In genomic region chr2:102418421-102418961, GRCh38 we compare ENCODE assay signal across 1 cellular context.
TF ChIP-seq lines count a peak whose summit lies in the region.

No MANE protein-coding gene starts in this region.

TF ChIP-seq in K562, 482 proteins besides CTCF, POLR2A, EP300 and RAD21 (continued from another document and continues in another):
- TF ChIP-seq KDM1A (IDR thresholded peaks at IDR 0.05) = peak in 1 of 2 experiments; percentile 23; a peak in 2 of 4 replicates
- peak; percentile 87 for TF ChIP-seq DPF2 (IDR thresholded peaks at IDR 0.05)
- TF ChIP-seq ELF1 (tag; IDR thresholded peaks at IDR 0.05) = peak; percentile 57
- no peak for TF ChIP-seq HOXB6 (CRISPR knock-in tag; IDR thresholded peaks at IDR 0.05; ENCODE audit: borderline replicate concordance)
- TF ChIP-seq NR1H2 (CRISPR knock-in tag; IDR thresholded peaks at IDR 0.05) = no peak
- no peak for TF ChIP-seq NFATC3 (IDR thresholded peaks at IDR 0.05)
- peak; percentile 64 for TF ChIP-seq CBFA2T3 (IDR thresholded peaks at IDR 0.05)
- TF ChIP-seq RBM14 (IDR thresholded peaks at IDR 0.05; ENCODE audit: borderline replicate concordance, insufficient read depth, low read depth, low read length) = no peak
- TF ChIP-seq, protein P1, sequence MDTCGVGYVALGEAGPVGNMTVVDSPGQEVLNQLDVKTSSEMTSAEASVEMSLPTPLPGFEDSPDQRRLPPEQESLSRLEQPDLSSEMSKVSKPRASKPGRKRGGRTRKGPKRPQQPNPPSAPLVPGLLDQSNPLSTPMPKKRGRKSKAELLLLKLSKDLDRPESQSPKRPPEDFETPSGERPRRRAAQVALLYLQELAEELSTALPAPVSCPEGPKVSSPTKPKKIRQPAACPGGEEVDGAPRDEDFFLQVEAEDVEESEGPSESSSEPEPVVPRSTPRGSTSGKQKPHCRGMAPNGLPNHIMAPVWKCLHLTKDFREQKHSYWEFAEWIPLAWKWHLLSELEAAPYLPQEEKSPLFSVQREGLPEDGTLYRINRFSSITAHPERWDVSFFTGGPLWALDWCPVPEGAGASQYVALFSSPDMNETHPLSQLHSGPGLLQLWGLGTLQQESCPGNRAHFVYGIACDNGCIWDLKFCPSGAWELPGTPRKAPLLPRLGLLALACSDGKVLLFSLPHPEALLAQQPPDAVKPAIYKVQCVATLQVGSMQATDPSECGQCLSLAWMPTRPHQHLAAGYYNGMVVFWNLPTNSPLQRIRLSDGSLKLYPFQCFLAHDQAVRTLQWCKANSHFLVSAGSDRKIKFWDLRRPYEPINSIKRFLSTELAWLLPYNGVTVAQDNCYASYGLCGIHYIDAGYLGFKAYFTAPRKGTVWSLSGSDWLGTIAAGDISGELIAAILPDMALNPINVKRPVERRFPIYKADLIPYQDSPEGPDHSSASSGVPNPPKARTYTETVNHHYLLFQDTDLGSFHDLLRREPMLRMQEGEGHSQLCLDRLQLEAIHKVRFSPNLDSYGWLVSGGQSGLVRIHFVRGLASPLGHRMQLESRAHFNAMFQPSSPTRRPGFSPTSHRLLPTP (IDR thresholded peaks at IDR 0.05; ENCODE audit: borderline replicate concordance, extremely low read depth, insufficient read length) = no peak
- TF ChIP-seq SMARCE1 (IDR thresholded peaks at IDR 0.05) = peak; percentile 88
- no peak for TF ChIP-seq MBD2 (IDR thresholded peaks at IDR 0.05; ENCODE audit: borderline replicate concordance, low read depth)
- TF ChIP-seq ETV1 (tag; conservative IDR thresholded peaks at IDR 0.05; ENCODE audit: low read depth) = peak; percentile 40; the same call in 1 of the 2 replicates
- TF ChIP-seq ZNF239 (CRISPR knock-in tag; IDR thresholded peaks at IDR 0.05) = peak; percentile 52; the same call in 1 of the 2 replicates
- peak; percentile 84 for TF ChIP-seq HDAC2 (IDR thresholded peaks at IDR 0.05)
- no peak for TF ChIP-seq ESRRB (CRISPR knock-in tag; IDR thresholded peaks at IDR 0.05; ENCODE audit: borderline replicate concordance)
- TF ChIP-seq FOXA1 (IDR thresholded peaks at IDR 0.05; ENCODE audit: borderline replicate concordance) = no peak
- no peak for TF ChIP-seq KDM4B (IDR thresholded peaks at IDR 0.05; ENCODE audit: borderline replicate concordance in 2 of 2, low read depth in 1 of 2)
- TF ChIP-seq, protein P2, sequence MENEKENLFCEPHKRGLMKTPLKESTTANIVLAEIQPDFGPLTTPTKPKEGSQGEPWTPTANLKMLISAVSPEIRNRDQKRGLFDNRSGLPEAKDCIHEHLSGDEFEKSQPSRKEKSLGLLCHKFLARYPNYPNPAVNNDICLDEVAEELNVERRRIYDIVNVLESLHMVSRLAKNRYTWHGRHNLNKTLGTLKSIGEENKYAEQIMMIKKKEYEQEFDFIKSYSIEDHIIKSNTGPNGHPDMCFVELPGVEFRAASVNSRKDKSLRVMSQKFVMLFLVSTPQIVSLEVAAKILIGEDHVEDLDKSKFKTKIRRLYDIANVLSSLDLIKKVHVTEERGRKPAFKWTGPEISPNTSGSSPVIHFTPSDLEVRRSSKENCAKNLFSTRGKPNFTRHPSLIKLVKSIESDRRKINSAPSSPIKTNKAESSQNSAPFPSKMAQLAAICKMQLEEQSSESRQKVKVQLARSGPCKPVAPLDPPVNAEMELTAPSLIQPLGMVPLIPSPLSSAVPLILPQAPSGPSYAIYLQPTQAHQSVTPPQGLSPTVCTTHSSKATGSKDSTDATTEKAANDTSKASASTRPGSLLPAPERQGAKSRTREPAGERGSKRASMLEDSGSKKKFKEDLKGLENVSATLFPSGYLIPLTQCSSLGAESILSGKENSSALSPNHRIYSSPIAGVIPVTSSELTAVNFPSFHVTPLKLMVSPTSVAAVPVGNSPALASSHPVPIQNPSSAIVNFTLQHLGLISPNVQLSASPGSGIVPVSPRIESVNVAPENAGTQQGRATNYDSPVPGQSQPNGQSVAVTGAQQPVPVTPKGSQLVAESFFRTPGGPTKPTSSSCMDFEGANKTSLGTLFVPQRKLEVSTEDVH (IDR thresholded peaks at IDR 0.05; ENCODE audit: low read depth, partially characterized antibody) = no peak
- no peak for TF ChIP-seq YBX1 (IDR thresholded peaks at IDR 0.05)
- TF ChIP-seq AFF1 (IDR thresholded peaks at IDR 0.05; ENCODE audit: low read depth in 1 of 2, partially characterized antibody in 2 of 2) = peak; percentile 44 to 65
- TF ChIP-seq ZEB2 (IDR thresholded peaks at IDR 0.05) = peak; percentile 84
- no peak for TF ChIP-seq ZSCAN29 (IDR thresholded peaks at IDR 0.05)
- TF ChIP-seq CREM (IDR thresholded peaks at IDR 0.05; ENCODE audit: low read depth) = no peak
- no peak for TF ChIP-seq KLF6 (CRISPR knock-in tag; IDR thresholded peaks at IDR 0.05; ENCODE audit: borderline replicate concordance)
- peak; percentile 33; the same call in 1 of the 2 replicates for TF ChIP-seq MTA2 (IDR thresholded peaks at IDR 0.05; ENCODE audit: low read depth)
- no peak for TF ChIP-seq ZNF561 (CRISPR knock-in tag; conservative IDR thresholded peaks at IDR 0.05)
- TF ChIP-seq MCM2 (IDR thresholded peaks at IDR 0.05; ENCODE audit: low read depth) = no peak
- TF ChIP-seq CXXC5 (CRISPR knock-in tag; IDR thresholded peaks at IDR 0.05) = peak; percentile 14
- TF ChIP-seq ETV5 (CRISPR knock-in tag; IDR thresholded peaks at IDR 0.05; ENCODE audit: low read depth) = no peak
- no peak for TF ChIP-seq FOXK1 (CRISPR knock-in tag; IDR thresholded peaks at IDR 0.05; ENCODE audit: borderline replicate concordance)
- TF ChIP-seq, protein P3, sequence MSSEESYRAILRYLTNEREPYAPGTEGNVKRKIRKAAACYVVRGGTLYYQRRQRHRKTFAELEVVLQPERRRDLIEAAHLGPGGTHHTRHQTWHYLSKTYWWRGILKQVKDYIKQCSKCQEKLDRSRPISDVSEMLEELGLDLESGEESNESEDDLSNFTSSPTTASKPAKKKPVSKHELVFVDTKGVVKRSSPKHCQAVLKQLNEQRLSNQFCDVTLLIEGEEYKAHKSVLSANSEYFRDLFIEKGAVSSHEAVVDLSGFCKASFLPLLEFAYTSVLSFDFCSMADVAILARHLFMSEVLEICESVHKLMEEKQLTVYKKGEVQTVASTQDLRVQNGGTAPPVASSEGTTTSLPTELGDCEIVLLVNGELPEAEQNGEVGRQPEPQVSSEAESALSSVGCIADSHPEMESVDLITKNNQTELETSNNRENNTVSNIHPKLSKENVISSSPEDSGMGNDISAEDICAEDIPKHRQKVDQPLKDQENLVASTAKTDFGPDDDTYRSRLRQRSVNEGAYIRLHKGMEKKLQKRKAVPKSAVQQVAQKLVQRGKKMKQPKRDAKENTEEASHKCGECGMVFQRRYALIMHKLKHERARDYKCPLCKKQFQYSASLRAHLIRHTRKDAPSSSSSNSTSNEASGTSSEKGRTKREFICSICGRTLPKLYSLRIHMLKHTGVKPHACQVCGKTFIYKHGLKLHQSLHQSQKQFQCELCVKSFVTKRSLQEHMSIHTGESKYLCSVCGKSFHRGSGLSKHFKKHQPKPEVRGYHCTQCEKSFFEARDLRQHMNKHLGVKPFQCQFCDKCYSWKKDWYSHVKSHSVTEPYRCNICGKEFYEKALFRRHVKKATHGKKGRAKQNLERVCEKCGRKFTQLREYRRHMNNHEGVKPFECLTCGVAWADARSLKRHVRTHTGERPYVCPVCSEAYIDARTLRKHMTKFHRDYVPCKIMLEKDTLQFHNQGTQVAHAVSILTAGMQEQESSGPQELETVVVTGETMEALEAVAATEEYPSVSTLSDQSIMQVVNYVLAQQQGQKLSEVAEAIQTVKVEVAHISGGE (CRISPR knock-in tag; IDR thresholded peaks at IDR 0.05) = peak in 1 of 3 experiments; percentile 24; a peak in 1 of 6 replicates
- TF ChIP-seq ZNF586 (CRISPR knock-in tag; conservative IDR thresholded peaks at IDR 0.05) = no peak
- 0 out of 2 replicates have a peak, but pooled peaks have one; percentile 36 for TF ChIP-seq NCOA1 (IDR thresholded peaks at IDR 0.05; ENCODE audit: low read depth)
- TF ChIP-seq ZNF384 (IDR thresholded peaks at IDR 0.05; ENCODE audit: low read depth, low read length) = no peak
- no peak for TF ChIP-seq ZNF696 (CRISPR knock-in tag; conservative IDR thresholded peaks at IDR 0.05)
- peak; percentile 80 for TF ChIP-seq SMARCC2 (IDR thresholded peaks at IDR 0.05; ENCODE audit: low read depth)
- TF ChIP-seq ZC3H4 (CRISPR knock-in tag; IDR thresholded peaks at IDR 0.05; ENCODE audit: borderline replicate concordance) = no peak
- 0 out of 2 replicates have a peak, but pooled peaks have one; percentile 47 for TF ChIP-seq MTA1 (IDR thresholded peaks at IDR 0.05; ENCODE audit: borderline replicate concordance)
- no peak for TF ChIP-seq E2F1 (CRISPR knock-in tag; IDR thresholded peaks at IDR 0.05)
- no peak for TF ChIP-seq HMG20A (CRISPR knock-in tag; conservative IDR thresholded peaks at IDR 0.05)
- TF ChIP-seq RFX5 (IDR thresholded peaks at IDR 0.05; ENCODE audit: low read depth, low read length) = no peak
- TF ChIP-seq TEAD4 (IDR thresholded peaks at IDR 0.05; ENCODE audit: low read length) = peak; percentile 86
- TF ChIP-seq TEAD4 (CRISPR knock-in tag; IDR thresholded peaks at IDR 0.05; ENCODE audit: borderline replicate concordance) = no peak
- TF ChIP-seq HNRNPH1 (optimal IDR thresholded peaks at IDR 0.05; ENCODE audit: low read depth, low read length) = no peak
- TF ChIP-seq HLTF (IDR thresholded peaks at IDR 0.05) = no peak
- TF ChIP-seq POLR2AphosphoS2 (IDR thresholded peaks at IDR 0.05; ENCODE audit: low read length) = no peak
- TF ChIP-seq ZNF785 (CRISPR knock-in tag; IDR thresholded peaks at IDR 0.05) = no peak
- peak; percentile 46 to 73; a peak in 3 of 4 replicates for TF ChIP-seq TRIM24 (IDR thresholded peaks at IDR 0.05)
- TF ChIP-seq NRF1 (conservative IDR thresholded peaks at IDR 0.05 in 1 of 2, IDR thresholded peaks at IDR 0.05 in 1 of 2) = 0 out of 4 replicates have a peak, but pooled peaks of 1 of the 2 experiments have one; percentile 10
- peak; percentile 55 for TF ChIP-seq MAFG (tag; conservative IDR thresholded peaks at IDR 0.05)
- TF ChIP-seq EGR1 (conservative IDR thresholded peaks at IDR 0.05) = no peak
- TF ChIP-seq PTRF (tag; IDR thresholded peaks at IDR 0.05) = no peak
- TF ChIP-seq ZNF639 (CRISPR knock-in tag; conservative IDR thresholded peaks at IDR 0.05 in 1 of 2, IDR thresholded peaks at IDR 0.05 in 1 of 2) = peak in 1 of 2 experiments; percentile 22; a peak in 2 of 4 replicates
- no peak for TF ChIP-seq HNRNPK (IDR thresholded peaks at IDR 0.05; ENCODE audit: low read depth, low read length, poor library complexity, severe bottlenecking)
- no peak for TF ChIP-seq FOXJ3 (CRISPR knock-in tag; IDR thresholded peaks at IDR 0.05)
- TF ChIP-seq ZNF507 (tag; conservative IDR thresholded peaks at IDR 0.05) = no peak
- no peak for TF ChIP-seq KHSRP (IDR thresholded peaks at IDR 0.05)
